In the genomic region with DNA sequence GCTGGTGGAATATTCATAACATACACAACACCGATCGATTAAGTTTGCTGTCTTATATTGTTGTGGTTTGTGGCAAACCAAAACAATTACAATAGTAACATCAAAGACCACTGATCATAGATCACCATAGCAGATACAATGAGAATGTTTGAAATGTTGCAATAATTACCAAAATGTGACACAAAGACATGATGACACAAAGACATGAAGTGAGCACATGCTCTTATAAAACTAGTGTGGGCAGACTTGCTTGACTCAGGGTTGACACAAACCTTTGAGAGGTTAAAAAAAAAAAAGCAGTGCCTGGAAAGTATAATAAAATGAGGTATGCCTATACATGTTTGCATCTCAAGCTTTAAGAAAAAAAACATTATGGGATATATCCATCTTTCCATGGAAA, we compare ENCODE assay signal across 18 cellular contexts.
DNase-seq lines count a peak whose midpoint lies in the region; ATAC-seq and TF ChIP-seq lines count a peak whose summit lies in the region.
"Had no signal": no experiment of that assay in that cellular context is flagged by ENCODE, and none has a peak within 500 bp of the region (broad histone marks: within the 10 kb centered on the region; RNA-seq: fewer than 3 reads in every experiment).

No MANE protein-coding gene starts in this region.

- no peaks in the 10 kb centered on the region for H4K20me1 ChIP-seq in mammary epithelial cell (ENCODE audit: insufficient read depth, low read length)

- POLR2A ChIA-PET in CD4-positive, alpha-beta T cell (lab: Charles Lee), result interaction anchor here (0.7 kb wide), 1 partner anchor 21 kb away, joined by 3 read pairs; no protein-coding TSS in a partner anchor

- H3K27me3 ChIP-seq in CD4-positive, alpha-beta T cell (ENCODE audit: control insufficient read depth, insufficient read depth, low read length), result no peaks in the 10 kb centered on the region
- no peaks in the 10 kb centered on the region for H3K27me3 ChIP-seq in mammary epithelial cell (ENCODE audit: insufficient read depth, low read length)
- H3K27me3 ChIP-seq: colonic mucosa, esophagus squamous epithelium had no signal

- H3K4me3 Mint-ChIP-seq in CD4-positive, alpha-beta T cell, result peak overlapping the region; percentile 51
- H3K4me3 Mint-ChIP-seq: CD14-positive monocyte, naive B cell had no signal

- H3K27ac Mint-ChIP-seq in CD4-positive, alpha-beta T cell, result peak overlapping the region; percentile 23
- H3K27ac Mint-ChIP-seq: naive B cell had no signal

- peaks cover 10% of the 10 kb centered on the region for H3K4me1 ChIP-seq in mammary epithelial cell (ENCODE audit: insufficient read depth, low read length)
- H3K4me1 ChIP-seq: colonic mucosa had no signal

- DNase-seq in CD4-positive, alpha-beta T cell, result no peak
- DNase-seq in GF-D8 (lab: John Stamatoyannopoulos, UW), result peak; percentile 14
- DNase-seq in MV-4-11 (lab: John Stamatoyannopoulos, UW), result peak; percentile 69
- peak; percentile 73 for DNase-seq in mammary epithelial cell
- DNase-seq in glomerular visceral epithelial cell (ENCODE audit: extremely low spot score), result no peak
- no peak for DNase-seq in NCI-H82 (lab: John Stamatoyannopoulos, UW)
- DNase-seq: colonic mucosa; esophagus squamous epithelium; hippocampal formation; KG1; left ventricle myocardium inferior; naive B cell; NCI-H187; NCI-H526 treated with DMSO at 0.1 percent for 48 hours; retina; stimulated activated CD4-positive, alpha-beta T cell treated with anti-CD3 and anti-CD28 coated beads, Interleukin-2, amount 100 ng/mL, for 48 hours had no signal

- no peak overlapping the region for H2AFZ ChIP-seq in mammary epithelial cell (ENCODE audit: low read depth, low read length)

- in situ Hi-C loops in mammary epithelial cell (cut with MboI; ENCODE audit: low sequenced_read_pairs in 2 of 2), result loop anchor here in 1 of 2 donors (10.0 kb wide), 1 partner anchor 173 kb away; no protein-coding TSS in a partner anchor

- WGBS in mammary epithelial cell (ENCODE audit: low coverage, missing lambda C conversion rate), result 77% methylated on average over 2 of the region's 2 CpGs

- H3K4me1 Mint-ChIP-seq in CD4-positive, alpha-beta T cell (ENCODE audit: low read depth), result peaks cover 34% of the 10 kb centered on the region
- H3K4me1 Mint-ChIP-seq: CD14-positive monocyte, naive B cell had no signal

- dilution Hi-C loops in mammary epithelial cell (cut with HindIII; ENCODE audit: low sequenced_read_pairs), result no loop called here

- H3K9ac ChIP-seq in mammary epithelial cell (ENCODE audit: insufficient read depth, low read length), result no peak overlapping the region

- ATAC-seq in CD4-positive, alpha-beta T cell (ENCODE audit: poor library complexity), result no peak
- ATAC-seq in GM18517 (IDR thresholded peaks at IDR 0.05; ENCODE audit: unreplicated experiment), result no peak

- no peak overlapping the region for H3K27ac ChIP-seq in CD4-positive, alpha-beta T cell (ENCODE audit: low read depth, low read length)
- H3K27ac ChIP-seq in mammary epithelial cell (ENCODE audit: insufficient read depth, low read depth, low read length), result no peak overlapping the region
- H3K27ac ChIP-seq: colonic mucosa, esophagus squamous epithelium, left ventricle myocardium inferior had no signal

- no peaks in the 10 kb centered on the region for H3K9me3 Mint-ChIP-seq in CD4-positive, alpha-beta T cell
- H3K9me3 Mint-ChIP-seq: CD14-positive monocyte, naive B cell had no signal

- H3K27me3 Mint-ChIP-seq in CD4-positive, alpha-beta T cell, result no peaks in the 10 kb centered on the region
- H3K27me3 Mint-ChIP-seq: naive B cell had no signal

- CTCF ChIA-PET in CD4-positive, alpha-beta T cell (lab: Charles Lee), result interaction anchor here (1.7 kb wide), 1 partner anchor 21 kb away, joined by 3 read pairs; no protein-coding TSS in a partner anchor
- CTCF ChIA-PET in mammary epithelial cell (lab: Charles Lee; ENCODE audit: low non-redundant PET), result no interaction called here

- intact Hi-C loops in CD4-positive, alpha-beta T cell (cut with DNase I, micrococcal nuclease), result loop anchor here in 1 of 2 experiments (10.0 kb wide), 1 partner anchor 53 kb away; no protein-coding TSS in a partner anchor
- intact Hi-C loops in mammary epithelial cell (cut with micrococcal nuclease), result no loop called here

- H3K79me2 ChIP-seq in mammary epithelial cell (ENCODE audit: insufficient read depth, low read length), result peaks cover 28% of the 10 kb centered on the region

- H3K4me3 ChIP-seq in mammary epithelial cell (replicated peaks in 1 of 3; ENCODE audit: insufficient read depth in 1 of 3, low read depth in 2 of 3, low read length in 3 of 3), result no peak overlapping the region
- H3K4me3 ChIP-seq: colonic mucosa, esophagus squamous epithelium, left ventricle myocardium inferior had no signal

- peaks cover 67% of the 10 kb centered on the region for H3K36me3 Mint-ChIP-seq in CD4-positive, alpha-beta T cell (ENCODE audit: low read depth)

- no peak for TF ChIP-seq CTCF in CD4-positive, alpha-beta T cell (IDR thresholded peaks at IDR 0.05)
- no peak for TF ChIP-seq CTCF in mammary epithelial cell (conservative IDR thresholded peaks at IDR 0.05 in 1 of 2, IDR thresholded peaks at IDR 0.05 in 1 of 2; ENCODE audit: extremely low read depth in 1 of 2, insufficient read depth in 1 of 2, low read depth in 1 of 2, low read length in 2 of 2)

- no peaks in the 10 kb centered on the region for H3K9me3 ChIP-seq in CD4-positive, alpha-beta T cell (ENCODE audit: control insufficient read depth, low read length)
- no peaks in the 10 kb centered on the region for H3K9me3 ChIP-seq in mammary epithelial cell (replicated peaks; ENCODE audit: insufficient read depth, low read length)
- H3K9me3 ChIP-seq: colonic mucosa, esophagus squamous epithelium, left ventricle myocardium inferior had no signal

- peaks cover 20% of the 10 kb centered on the region for H3K36me3 ChIP-seq in mammary epithelial cell (ENCODE audit: insufficient read depth, low read length)

- no peak overlapping the region for H3K4me2 ChIP-seq in mammary epithelial cell (ENCODE audit: insufficient read depth, low read depth, low read length)

- BruUV-seq in mammary epithelial cell (replicated peaks; lab: Mats Ljungman, UMichigan), result no TSS peak

Comparison
In these comparisons a context has a peak if more than half of its experiments do, and no peak if none do; other contexts are left out.
1. DNase-seq: peak in GF-D8 (single experiment), MV-4-11 (single experiment) and mammary epithelial cell (single experiment); none in CD4-positive, alpha-beta T cell (0 of 10), glomerular visceral epithelial cell (single experiment) and NCI-H82 (single experiment).